ENCODE assay signal across 12 cellular contexts in the genomic region with DNA sequence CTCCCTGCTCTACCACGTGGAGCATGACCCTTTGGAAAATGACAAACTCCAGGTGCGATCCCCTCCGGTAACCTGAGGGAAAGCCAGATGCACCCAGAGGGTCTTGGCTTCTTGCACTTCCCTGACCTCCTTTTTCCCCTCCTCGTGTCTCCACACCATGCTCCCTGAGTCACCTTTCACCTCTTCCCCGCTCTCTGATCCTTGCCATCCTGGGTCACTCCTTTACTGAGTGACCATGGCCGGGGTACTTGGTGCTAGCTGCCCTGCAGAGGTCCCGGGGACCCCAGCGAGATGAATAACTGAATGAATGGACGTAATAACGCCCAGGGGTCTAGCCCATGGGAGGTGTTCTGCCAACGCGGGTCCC. TPM values are rescaled to one million over a fixed set of nuclear protein-coding genes. Genes with fewer than 3 reads are reported as not detected.
DNase-seq lines count a peak whose midpoint lies in the region; ATAC-seq and TF ChIP-seq lines count a peak whose summit lies in the region.
"Had no signal": no experiment of that assay in that cellular context is flagged by ENCODE, and none has a peak within 500 bp of the region (broad histone marks: within the 10 kb centered on the region; RNA-seq: fewer than 3 reads in every experiment).

No MANE protein-coding gene starts in this region.

- peaks cover 3% of the 10 kb centered on the region for H3K27me3 Mint-ChIP-seq in T-helper 2 cell treated with Interferon-gamma antibody and Interleukin-4, amounts not matched to agents 5 μg/mL and 100 μg/mL, for 36 hours (ENCODE audit: low read depth)
- peaks cover 15% of the 10 kb centered on the region for H3K27me3 Mint-ChIP-seq in activated T-cell treated with anti-CD3 and anti-CD28 coated beads, Interleukin-2, amount 50 U/mL, for 72 hours (ENCODE audit: low read depth)

- H3K27ac Mint-ChIP-seq in T-helper 2 cell treated with Interferon-gamma antibody and Interleukin-4, amounts not matched to agents 5 μg/mL and 100 μg/mL, for 36 hours: no peak overlapping the region
- H3K27ac Mint-ChIP-seq in activated T-cell treated with anti-CD3 and anti-CD28 coated beads, Interleukin-2, amount 50 U/mL, for 72 hours: no peak overlapping the region

- H3K27ac ChIP-seq in stomach smooth muscle (ENCODE audit: low read length): no peak overlapping the region

- peaks cover 8% of the 10 kb centered on the region for H3K4me1 Mint-ChIP-seq in T-helper 2 cell treated with Interferon-gamma antibody and Interleukin-4, amounts not matched to agents 5 μg/mL and 100 μg/mL, for 36 hours (ENCODE audit: low read depth)
- H3K4me1 Mint-ChIP-seq in activated T-cell treated with anti-CD3 and anti-CD28 coated beads, Interleukin-2, amount 50 U/mL, for 72 hours (ENCODE audit: low read depth): peaks cover 6% of the 10 kb centered on the region

- peak overlapping the region; percentile 45 for H3K4me3 Mint-ChIP-seq in T-helper 2 cell treated with Interferon-gamma antibody and Interleukin-4, amounts not matched to agents 5 μg/mL and 100 μg/mL, for 36 hours
- peak overlapping the region; percentile 81 for H3K4me3 Mint-ChIP-seq in activated T-cell treated with anti-CD3 and anti-CD28 coated beads, Interleukin-2, amount 50 U/mL, for 72 hours

- H3K27me3 ChIP-seq in kidney epithelial cell (ENCODE audit: control insufficient read depth, insufficient read depth, low read length): peaks cover 7% of the 10 kb centered on the region
- H3K27me3 ChIP-seq in stomach smooth muscle (ENCODE audit: control insufficient read depth in 1 of 2, insufficient read depth in 2 of 2, low read length in 2 of 2): peaks cover 0 to 8% of the 10 kb centered on the region in 2 donors

- H3K4me3 ChIP-seq in kidney epithelial cell (ENCODE audit: low read depth, low read length) (peak overlapping the region; percentile 45), stomach smooth muscle (ENCODE audit: low read length in 2 of 2) (peak overlapping the region; percentile 40 to 65)

- no peak for DNase-seq in T-helper 2 cell treated with Interferon-gamma antibody and Interleukin-4, amounts not matched to agents 5 μg/mL and 100 μg/mL, for 36 hours (ENCODE audit: low spot score)
- DNase-seq in T-helper 2 cell (no peak), kidney epithelial cell (ENCODE audit: low read depth) (no peak), GM19238 (ENCODE audit: insufficient read length, low spot score) (no peak)
- no peak for DNase-seq in activated T-cell treated with anti-CD3 and anti-CD28 coated beads, Interleukin-2, amount 50 U/mL, for 72 hours
- DNase-seq: ACHN, retina had no signal

- TF ChIP-seq CTCF in kidney epithelial cell (IDR thresholded peaks at IDR 0.05; ENCODE audit: insufficient read depth, low read length, poor library complexity, severe bottlenecking): no peak

- ATAC-seq in activated T-cell treated with anti-CD3 and anti-CD28 coated beads, Interleukin-2, amount 50 U/mL, for 72 hours (replicated peaks in 1 of 2): no peak
- ATAC-seq in GM19023 (IDR thresholded peaks at IDR 0.05; ENCODE audit: unreplicated experiment) (no peak), GM18909 (IDR thresholded peaks at IDR 0.05; ENCODE audit: poor library complexity, unreplicated experiment) (no peak)

- H3K9me3 ChIP-seq in stomach smooth muscle (ENCODE audit: control insufficient read depth in 2 of 2, low read length in 2 of 2): no peaks in the 10 kb centered on the region

- peaks cover 10% of the 10 kb centered on the region for H3K4me1 ChIP-seq in stomach smooth muscle (ENCODE audit: control insufficient read depth, insufficient read depth, low read length)

- H3K36me3 Mint-ChIP-seq in T-helper 2 cell treated with Interferon-gamma antibody and Interleukin-4, amounts not matched to agents 5 μg/mL and 100 μg/mL, for 36 hours (ENCODE audit: low read depth): no peaks in the 10 kb centered on the region
- H3K36me3 Mint-ChIP-seq in activated T-cell treated with anti-CD3 and anti-CD28 coated beads, Interleukin-2, amount 50 U/mL, for 72 hours (ENCODE audit: insufficient read depth in 2 of 2): no peaks in the 10 kb centered on the region

- peak overlapping the region; percentile 5 to 37 for H3K9ac ChIP-seq in stomach smooth muscle (ENCODE audit: low read length in 2 of 2)

- H3K9me3 Mint-ChIP-seq in T-helper 2 cell treated with Interferon-gamma antibody and Interleukin-4, amounts not matched to agents 5 μg/mL and 100 μg/mL, for 36 hours: no peaks in the 10 kb centered on the region
- no peaks in the 10 kb centered on the region for H3K9me3 Mint-ChIP-seq in activated T-cell treated with anti-CD3 and anti-CD28 coated beads, Interleukin-2, amount 50 U/mL, for 72 hours

- no peaks in the 10 kb centered on the region for H3K36me3 ChIP-seq in kidney epithelial cell (ENCODE audit: control insufficient read depth, insufficient read depth, low read length)
- H3K36me3 ChIP-seq in stomach smooth muscle (ENCODE audit: control insufficient read depth in 2 of 2, insufficient read depth in 2 of 2, low read length in 2 of 2): no peaks in the 10 kb centered on the region

RNA-seq across cellular contexts. Expression of gene ZFP92, which starts 0.4 kb away (rescaled TPM):
- 1 to 10 TPM; 2.2 to 2.4 TPM for total RNA-seq in activated T-cell treated with anti-CD3 and anti-CD28 coated beads, Interleukin-2, amount 50 U/mL, for 72 hours
- 1.8 and 1.9 TPM in 2 replicates for total RNA-seq in kidney epithelial cell
- total RNA-seq: M059J had no signal

RNA-seq across cellular contexts. Expression of gene PNMA6E, which starts 9.7 kb away (rescaled TPM):
- total RNA-seq in activated T-cell treated with anti-CD3 and anti-CD28 coated beads, Interleukin-2, amount 50 U/mL, for 72 hours: not detected
- total RNA-seq in kidney epithelial cell: not detected in 2 replicates
- total RNA-seq: frontal cortex, M059J had no signal

RNA-seq across cellular contexts. Expression of gene TREX2, which starts 35.0 kb away (rescaled TPM):
- total RNA-seq in activated T-cell treated with anti-CD3 and anti-CD28 coated beads, Interleukin-2, amount 50 U/mL, for 72 hours: 1 to 10 TPM; 2.7 to 2.8 TPM
- 1.1 TPM in 1 of 2 replicates, not detected in the other for total RNA-seq in kidney epithelial cell

RNA-seq across cellular contexts. Expression of gene HAUS7, which starts 59.5 kb away (rescaled TPM):
- total RNA-seq in activated T-cell treated with anti-CD3 and anti-CD28 coated beads, Interleukin-2, amount 50 U/mL, for 72 hours: 10 to 100 TPM; 27.7 to 40.0 TPM
- total RNA-seq in kidney epithelial cell: 19.9 and 25.8 TPM in 2 replicates
